ENCODE assay signal across 14 cellular contexts in the genomic region with DNA sequence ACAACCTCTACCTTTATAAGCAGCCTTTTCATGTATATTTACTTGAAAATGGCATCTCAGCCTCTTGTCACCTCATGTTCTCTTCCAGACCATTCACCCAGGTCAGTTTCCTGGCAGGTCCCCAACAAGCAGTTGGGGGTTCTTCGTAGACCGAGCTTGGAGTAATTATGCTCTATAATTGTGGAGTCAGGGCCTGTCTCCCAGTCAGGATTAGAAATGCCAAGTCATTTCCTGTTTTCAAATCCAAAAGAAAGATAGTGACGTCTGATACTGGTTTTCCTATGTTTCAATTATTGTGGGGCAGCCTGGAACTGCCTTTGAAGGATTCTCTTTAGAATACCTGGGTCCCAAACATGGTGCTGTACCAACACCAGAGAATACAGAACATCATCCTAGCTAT.
A peak's percentile ranks its signal among the peaks of the same experiment; 100 is the strongest.
DNase-seq lines count a peak whose midpoint lies in the region; ATAC-seq and TF ChIP-seq lines count a peak whose summit lies in the region.
"Had no signal": no experiment of that assay in that cellular context is flagged by ENCODE, and none has a peak within 500 bp of the region (broad histone marks: within the 10 kb centered on the region; RNA-seq: fewer than 3 reads in every experiment).

No MANE protein-coding gene starts in this region.

- ATAC-seq in HG03469 (IDR thresholded peaks at IDR 0.05; ENCODE audit: unreplicated experiment), result no peak
- ATAC-seq: left lobe of liver had no signal

- H3K27me3 Mint-ChIP-seq in HFFc6 (ENCODE audit: insufficient read depth) (no peaks in the 10 kb centered on the region; the same call in 1 of the 2 replicates), mesothelial cell of epicardium (ENCODE audit: low read depth) (no peaks in the 10 kb centered on the region)

- H3K4me1 Mint-ChIP-seq in HFFc6 (ENCODE audit: low read depth) (peaks cover 54% of the 10 kb centered on the region), mesothelial cell of epicardium (peaks cover 14% of the 10 kb centered on the region)
- H3K4me1 Mint-ChIP-seq: CD4-positive, CD25-positive, alpha-beta regulatory T cell had no signal

- H3K9me3 Mint-ChIP-seq in HFFc6 (no peaks in the 10 kb centered on the region), mesothelial cell of epicardium (no peaks in the 10 kb centered on the region)
- H3K9me3 Mint-ChIP-seq: neural crest cell had no signal

- peak overlapping the region; percentile 96 for H3K27ac Mint-ChIP-seq in HFFc6
- H3K27ac Mint-ChIP-seq in mesothelial cell of epicardium, result no peak overlapping the region
- H3K27ac Mint-ChIP-seq: CD4-positive, CD25-positive, alpha-beta regulatory T cell had no signal

- H3K4me3 Mint-ChIP-seq in HFFc6, result peak overlapping the region; percentile 31; the same call in 1 of the 2 replicates
- no peak overlapping the region for H3K4me3 Mint-ChIP-seq in mesothelial cell of epicardium
- H3K4me3 Mint-ChIP-seq: CD4-positive, CD25-positive, alpha-beta regulatory T cell; neural crest cell had no signal

- H3K36me3 Mint-ChIP-seq in HFFc6 (ENCODE audit: low read depth) (no peaks in the 10 kb centered on the region; the same call in 1 of the 2 replicates), mesothelial cell of epicardium (no peaks in the 10 kb centered on the region)
- H3K36me3 Mint-ChIP-seq: CD4-positive, CD25-positive, alpha-beta regulatory T cell had no signal

- DNase-seq in COR-L47 (lab: John Stamatoyannopoulos, UW) (peak; percentile 77), HFFc6 (peak; percentile 20), astrocyte of the hippocampus (ENCODE audit: low read depth, low spot score) (peak; percentile 32), iris pigment epithelial cell (ENCODE audit: low read depth) (peak; percentile 76), UCSD-AML1 (lab: John Stamatoyannopoulos, UW; ENCODE audit: unreplicated experiment) (no peak), mesothelial cell of epicardium (ENCODE audit: low spot score in 2 of 2, unreplicated experiment in 2 of 2) (no peak), T-helper 2 cell (no peak)
- DNase-seq: activated CD8-positive, alpha-beta memory T cell treated with anti-CD3 and anti-CD28 coated beads, Interleukin-2, amount 50 U/mL, for 48 hours; CD4-positive, CD25-positive, alpha-beta regulatory T cell; heart right ventricle; spleen had no signal

- no peak for TF ChIP-seq CTCF in HFFc6 (IDR thresholded peaks at IDR 0.05)
- TF ChIP-seq CTCF in mesothelial cell of epicardium (IDR thresholded peaks at IDR 0.05; ENCODE audit: unreplicated experiment), result no peak

Comparison
In these comparisons a context has a peak if more than half of its experiments do, and no peak if none do; other contexts are left out.
1. DNase-seq: peak in COR-L47 (single experiment), HFFc6 (single experiment), astrocyte of the hippocampus (single experiment) and iris pigment epithelial cell (single experiment); none in UCSD-AML1 (single experiment), mesothelial cell of epicardium (0 of 2) and T-helper 2 cell (0 of 5).